9 cellular contexts compared by ENCODE assay signal in genomic region chr15:57505949-57506391, GRCh38.
DNase-seq lines count a peak whose midpoint lies in the region; ATAC-seq, FAIRE-seq and TF ChIP-seq lines count a peak whose summit lies in the region.
"Had no signal": no experiment of that assay in that cellular context is flagged by ENCODE, and none has a peak within 500 bp of the region (broad histone marks: within the 10 kb centered on the region; RNA-seq: fewer than 3 reads in every experiment).

No MANE protein-coding gene starts in this region.

- peak overlapping the region; percentile 54; the same call in 2 of the 3 replicates for H3K4me2 ChIP-seq in A549
- H3K4me2 ChIP-seq in endothelial cell of umbilical vein (ENCODE audit: insufficient read depth, low read length), result peak overlapping the region; percentile 28
- H3K4me2 ChIP-seq: BLaER1 treated with 17β-estradiol and CSF1 and Interleukin-3, amounts not matched to agents 10 nM and 100 nM had no signal

- TF ChIP-seq CTCF in A549 (IDR thresholded peaks at IDR 0.05) (no peak), endothelial cell of umbilical vein (IDR thresholded peaks at IDR 0.05; ENCODE audit: extremely low read depth in 1 of 2, insufficient read depth in 1 of 2, low read depth in 1 of 2, low read length in 2 of 2) (no peak), mucosa of descending colon (IDR thresholded peaks at IDR 0.05) (no peak)

- CTCF ChIA-PET in A549 (lab: Yijun Ruan, JAX), result interaction anchor here (0.6 to 3.9 kb wide), 12 partner anchors 14 to 946 kb away, joined by 3 to 36 read pairs (median 4); no protein-coding TSS in a partner anchor
- CTCF ChIA-PET in endothelial cell of umbilical vein (lab: Charles Lee), result interaction anchor here (0.8 to 4.3 kb wide), 18 partner anchors 11 to 1009 kb away, joined by 3 to 30 read pairs (median 4); partner anchors contain the start of gene CGNL1

- POLR2A ChIA-PET in A549 (lab: Yijun Ruan, JAX) (no interaction called here), endothelial cell of umbilical vein (lab: Charles Lee) (no interaction called here)

- H3K4me1 ChIP-seq in A549 (peaks cover 46% of the 10 kb centered on the region), endothelial cell of umbilical vein (ENCODE audit: control insufficient read depth, extremely low read depth, insufficient read depth, low read length) (peaks cover 36% of the 10 kb centered on the region), mucosa of descending colon (ENCODE audit: low read depth) (peaks cover 22% of the 10 kb centered on the region)

- intact Hi-C loops in endothelial cell of umbilical vein (cut with micrococcal nuclease) (loop anchor here (2.0 to 5.0 kb wide), 4 partner anchors 19 to 129 kb away; partner anchors contain the start of gene CGNL1), mucosa of descending colon (cut with DNase I, micrococcal nuclease) (no loop called here)

- H3K9ac ChIP-seq in endothelial cell of umbilical vein (replicated peaks; ENCODE audit: extremely low read depth, insufficient read depth, low read length), result peak overlapping the region; percentile 33
- H3K9ac ChIP-seq: BLaER1 treated with 17β-estradiol and CSF1 and Interleukin-3, amounts not matched to agents 10 nM and 100 nM had no signal

- no peak for TF ChIP-seq RAD21 in A549 (conservative IDR thresholded peaks at IDR 0.05 in 1 of 2, IDR thresholded peaks at IDR 0.05 in 1 of 2)

- no peaks in the 10 kb centered on the region for H3K9me1 ChIP-seq in endothelial cell of umbilical vein (replicated peaks; ENCODE audit: control insufficient read depth, extremely low read depth, insufficient read depth, low read length)

- no peaks in the 10 kb centered on the region for H4K20me1 ChIP-seq in endothelial cell of umbilical vein (replicated peaks; ENCODE audit: control insufficient read depth, extremely low read depth, insufficient read depth, low read length)
- H4K20me1 ChIP-seq: BLaER1 treated with 17β-estradiol and CSF1 and Interleukin-3, amounts not matched to agents 10 nM and 100 nM had no signal

- peak overlapping the region; percentile 66 for H2AFZ ChIP-seq in endothelial cell of umbilical vein (ENCODE audit: low read depth, low read length)

- H3K27me3 ChIP-seq in endothelial cell of umbilical vein (ENCODE audit: control insufficient read depth in 2 of 2, insufficient read depth in 2 of 2, low read length in 2 of 2), result no peaks in the 10 kb centered on the region
- H3K27me3 ChIP-seq: BLaER1 treated with 17β-estradiol and CSF1 and Interleukin-3, amounts not matched to agents 10 nM and 100 nM had no signal

- no peaks in the 10 kb centered on the region for H3K36me3 ChIP-seq in endothelial cell of umbilical vein (ENCODE audit: control insufficient read depth in 2 of 2, extremely low read depth in 1 of 2, insufficient read depth in 2 of 2, low read length in 2 of 2)
- H3K36me3 ChIP-seq in mucosa of descending colon (ENCODE audit: low read depth), result no peaks in the 10 kb centered on the region
- H3K36me3 ChIP-seq: BLaER1 treated with 17β-estradiol and CSF1 and Interleukin-3, amounts not matched to agents 10 nM and 100 nM had no signal

- peak overlapping the region; percentile 41 to 64; a peak in 5 of 6 replicates for H3K27ac ChIP-seq in A549
- peak overlapping the region; percentile 83 for H3K27ac ChIP-seq in endothelial cell of umbilical vein (ENCODE audit: insufficient read depth, low read depth, low read length)
- H3K27ac ChIP-seq: BLaER1 treated with 17β-estradiol and CSF1 and Interleukin-3, amounts not matched to agents 10 nM and 100 nM had no signal

- no peak for TF ChIP-seq EP300 in A549 (IDR thresholded peaks at IDR 0.05)

- TF ChIP-seq POLR2A in A549 (IDR thresholded peaks at IDR 0.05; ENCODE audit: low read length) (no peak), endothelial cell of umbilical vein (IDR thresholded peaks at IDR 0.05; ENCODE audit: low read depth, low read length) (peak; percentile 18)

- dilution Hi-C loops in endothelial cell of umbilical vein (cut with MboI; ENCODE audit: extremely low pct_ligation_motif_present, low sequenced_read_pairs), result no loop called here

- H3K9me3 ChIP-seq in A549 (no peaks in the 10 kb centered on the region), endothelial cell of umbilical vein (replicated peaks; ENCODE audit: control insufficient read depth, insufficient read depth, low read length) (no peaks in the 10 kb centered on the region), mucosa of descending colon (no peaks in the 10 kb centered on the region)
- H3K9me3 ChIP-seq: BLaER1 treated with 17β-estradiol and CSF1 and Interleukin-3, amounts not matched to agents 10 nM and 100 nM had no signal

- FAIRE-seq in A549 (lab: Jason Lieb, UNC), result no peak
- peak; percentile 93 for FAIRE-seq in endothelial cell of umbilical vein (lab: Jason Lieb, UNC)

- no peaks in the 10 kb centered on the region for H3K79me2 ChIP-seq in endothelial cell of umbilical vein (ENCODE audit: control insufficient read depth, insufficient read depth, low read length)

- H3K4me3 ChIP-seq in A549 (no peak overlapping the region), endothelial cell of umbilical vein (replicated peaks in 1 of 3; ENCODE audit: insufficient read depth in 1 of 3, low read depth in 1 of 3, low read length in 3 of 3) (no peak overlapping the region), mucosa of descending colon (no peak overlapping the region)
- H3K4me3 ChIP-seq: BLaER1 treated with 17β-estradiol and CSF1 and Interleukin-3, amounts not matched to agents 10 nM and 100 nM had no signal

- no TSS peak for BruUV-seq in endothelial cell of umbilical vein (replicated peaks; lab: Mats Ljungman, UMichigan)

- ATAC-seq in A549 (peak in 1 of 2 experiments; percentile 7; a peak in 2 of 6 replicates), mucosa of descending colon (peak; percentile 83), HG03108 (IDR thresholded peaks at IDR 0.05; ENCODE audit: unreplicated experiment) (no peak), GM21423 (IDR thresholded peaks at IDR 0.05; ENCODE audit: unreplicated experiment) (no peak), GM21526 (IDR thresholded peaks at IDR 0.05; ENCODE audit: low FRiP score, unreplicated experiment) (no peak)

- DNase-seq in A549 (ENCODE audit: low read depth in 1 of 2, low spot score in 1 of 2) (peak in 1 of 2 experiments; percentile 39), NCI-H345 (lab: John Stamatoyannopoulos, UW) (peak; percentile 57), endothelial cell of umbilical vein (ENCODE audit: low read depth, low spot score) (peak; percentile 92), mucosa of descending colon (peak; percentile 78 to 81 (median 79))
- no peak for DNase-seq in stimulated activated CD4-positive, alpha-beta T cell treated with anti-CD3 and anti-CD28 coated beads, Interleukin-2, amount 100 ng/mL, for 24 hours

- WGBS in A549 (ENCODE audit: missing lambda C conversion rate), result 80% methylated on average over 9 of the region's 9 CpGs

TF ChIP-seq in A549, 52 proteins besides CTCF, POLR2A, EP300 and RAD21 (continues in another document):
- no peak for TF ChIP-seq ZNF302 (CRISPR knock-in tag; IDR thresholded peaks at IDR 0.05)
- no peak for TF ChIP-seq REST (IDR thresholded peaks at IDR 0.05)
- TF ChIP-seq ZSCAN20 (CRISPR knock-in tag; IDR thresholded peaks at IDR 0.05), result no peak

TF ChIP-seq in endothelial cell of umbilical vein, 7 proteins besides CTCF, POLR2A, EP300 and RAD21:
- TF ChIP-seq JUN (IDR thresholded peaks at IDR 0.05; ENCODE audit: borderline replicate concordance, insufficient read depth, insufficient read length, low read depth), result no peak
- TF ChIP-seq GATA2 (IDR thresholded peaks at IDR 0.05; ENCODE audit: insufficient read depth, insufficient read length, low read depth, low read length), result no peak
- TF ChIP-seq MYC (IDR thresholded peaks at IDR 0.05; ENCODE audit: low read depth, low read length), result no peak
- peak; percentile 43 for TF ChIP-seq MAX (IDR thresholded peaks at IDR 0.05; ENCODE audit: insufficient read depth, insufficient read length)
- TF ChIP-seq POLR2AphosphoS5 (IDR thresholded peaks at IDR 0.05; ENCODE audit: insufficient read depth, low read depth, low read length), result peak; percentile 25
- TF ChIP-seq FOS (IDR thresholded peaks at IDR 0.05; ENCODE audit: borderline replicate concordance, insufficient read depth, low read length), result peak; percentile 75
- no peak for TF ChIP-seq EZH2 (IDR thresholded peaks at IDR 0.05; ENCODE audit: borderline replicate concordance, low read depth, low read length, severe bottlenecking)

Comparison
In these comparisons a context has a peak if more than half of its experiments do, and no peak if none do; other contexts are left out.
1. DNase-seq: peak in NCI-H345 (single experiment), endothelial cell of umbilical vein (single experiment) and mucosa of descending colon (3 of 3); none in stimulated activated CD4-positive, alpha-beta T cell treated with anti-CD3 and anti-CD28 coated beads, Interleukin-2, amount 100 ng/mL, for 24 hours (0 of 2).